8 cellular contexts compared by ENCODE assay signal in genomic region chr22:20083891-20084546, GRCh38. TPM values are rescaled to one million over a fixed set of nuclear protein-coding genes. Genes with fewer than 3 reads are reported as not detected.
DNase-seq lines count a peak whose midpoint lies in the region; ATAC-seq, FAIRE-seq and TF ChIP-seq lines count a peak whose summit lies in the region.
"Had no signal": no experiment of that assay in that cellular context is flagged by ENCODE, and none has a peak within 500 bp of the region (broad histone marks: within the 10 kb centered on the region; RNA-seq: fewer than 3 reads in every experiment).

No MANE protein-coding gene starts in this region.

- H3K36me3 ChIP-seq in CD4-positive, CD25-positive, alpha-beta regulatory T cell (ENCODE audit: control insufficient read depth, insufficient read depth, low read length), result peaks cover 35% of the 10 kb centered on the region
- H3K36me3 ChIP-seq in GM23338 (ENCODE audit: insufficient read depth) (peaks cover 21% of the 10 kb centered on the region), GM12878 (ENCODE audit: control insufficient read depth in 2 of 2, insufficient read depth in 2 of 2, low read length in 1 of 2) (peaks cover 11 to 17% of the 10 kb centered on the region in 2 experiments), neural cell (ENCODE audit: insufficient read depth, low read length) (peaks cover 3% of the 10 kb centered on the region)

- H3K27me3 ChIP-seq in CD4-positive, CD25-positive, alpha-beta regulatory T cell (ENCODE audit: control insufficient read depth, insufficient read depth, low read length), result no peaks in the 10 kb centered on the region
- H3K27me3 ChIP-seq in GM23338 (ENCODE audit: insufficient read depth) (no peaks in the 10 kb centered on the region), GM12878 (replicated peaks in 1 of 2; ENCODE audit: control insufficient read depth in 2 of 2, insufficient read depth in 2 of 2, low read length in 1 of 2) (no peaks in the 10 kb centered on the region), neural cell (ENCODE audit: insufficient read depth, low read depth, low read length) (no peaks in the 10 kb centered on the region)
- H3K27me3 ChIP-seq: brain microvascular endothelial cell had no signal

- RAD21 ChIA-PET in GM12878 (lab: Charles Lee; ENCODE audit: unreplicated experiment), result no interaction called here

- SMC1A ChIA-PET in GM12878 (lab: Charles Lee; ENCODE audit: uncharacterized antibody, unreplicated experiment), result no interaction called here

- H3K27me3 Mint-ChIP-seq in CD4-positive, CD25-positive, alpha-beta regulatory T cell, result no peaks in the 10 kb centered on the region
- peaks cover 37% of the 10 kb centered on the region for H3K27me3 Mint-ChIP-seq in GM23338 (ENCODE audit: insufficient read depth, low read depth, poor library complexity)

- H3K9ac ChIP-seq in GM12878 (ENCODE audit: control insufficient read depth, insufficient read depth, low read length) (no peak overlapping the region), neural cell (ENCODE audit: low read length) (no peak overlapping the region)

- peaks cover 4 to 69% (median 42%) of the 10 kb centered on the region in 4 donors for H3K4me1 Mint-ChIP-seq in CD4-positive, CD25-positive, alpha-beta regulatory T cell
- peaks cover 36% of the 10 kb centered on the region for H3K4me1 Mint-ChIP-seq in GM23338

- H3K9me3 ChIP-seq in CD4-positive, CD25-positive, alpha-beta regulatory T cell (ENCODE audit: control insufficient read depth in 2 of 2, low read length in 2 of 2), result no peaks in the 10 kb centered on the region
- H3K9me3 ChIP-seq in GM12878 (replicated peaks; ENCODE audit: control insufficient read depth, insufficient read depth, low read length) (no peaks in the 10 kb centered on the region), neural cell (ENCODE audit: low read length) (no peaks in the 10 kb centered on the region)

- no peak for TF ChIP-seq EP300 in GM12878 (IDR thresholded peaks at IDR 0.05; ENCODE audit: borderline replicate concordance in 1 of 2, control insufficient read depth in 1 of 2, low read depth in 2 of 2, low read length in 2 of 2)
- no peak for TF ChIP-seq EP300 in neural cell (conservative IDR thresholded peaks at IDR 0.05; ENCODE audit: poor library complexity, severe bottlenecking)

- no peak overlapping the region for H3K27ac ChIP-seq in CD4-positive, CD25-positive, alpha-beta regulatory T cell (ENCODE audit: insufficient read depth, low read length, poor library complexity, severe bottlenecking)
- H3K27ac ChIP-seq in GM23338 (ENCODE audit: low read depth), result 0 out of 2 replicates have a peak overlapping the region, but pooled peaks have one; percentile 79
- H3K27ac ChIP-seq in GM12878 (ENCODE audit: control insufficient read depth, insufficient read depth), result no peak overlapping the region
- no peak overlapping the region for H3K27ac ChIP-seq in neural cell (ENCODE audit: low read length)
- H3K27ac ChIP-seq: brain microvascular endothelial cell had no signal

- TF ChIP-seq POLR2A in GM12878 (IDR thresholded peaks at IDR 0.05; ENCODE audit: low read depth, low read length), result no peak

- POLR2A ChIA-PET in GM12878 (lab: Charles Lee), result interaction anchor here (0.8 kb wide), 1 partner anchor 33 kb away, joined by 3 read pairs; the partner anchor contains the start of gene TRMT2A

- peak overlapping the region; percentile 27 to 64 (median 44) for H3K27ac Mint-ChIP-seq in CD4-positive, CD25-positive, alpha-beta regulatory T cell
- peak overlapping the region; percentile 70; the same call in 1 of the 2 replicates for H3K27ac Mint-ChIP-seq in GM23338

- intact Hi-C loops in GM12878 (cut with micrococcal nuclease; ENCODE audit: unreplicated experiment), result no loop called here

- no peak for FAIRE-seq in GM12878 (lab: Jason Lieb, UNC)

- peak overlapping the region; percentile 43; the same call in 1 of the 2 replicates for H3K4me2 ChIP-seq in GM23338
- peak overlapping the region; percentile 22 for H3K4me2 ChIP-seq in GM12878 (ENCODE audit: control insufficient read depth, insufficient read depth)
- no peak overlapping the region for H3K4me2 ChIP-seq in neural cell (ENCODE audit: low read length)

- BruUV-seq in GM12878 (replicated peaks; lab: Mats Ljungman, UMichigan), result no TSS peak

- peak overlapping the region in 2 of 4 donors; percentile 38 to 65 for H3K4me3 Mint-ChIP-seq in CD4-positive, CD25-positive, alpha-beta regulatory T cell
- peak overlapping the region; percentile 11; the same call in 2 of the 3 replicates for H3K4me3 Mint-ChIP-seq in GM23338

- CTCF ChIA-PET in GM12878 (lab: Yijun Ruan, JAX), result interaction anchor here (1.1 to 1.2 kb wide), 2 partner anchors 16 to 119 kb away, joined by 3 read pairs; no protein-coding TSS in a partner anchor

- no peak for TF ChIP-seq RAD21 in GM12878 (IDR thresholded peaks at IDR 0.05; ENCODE audit: insufficient read depth, low read depth, low read length)
- TF ChIP-seq RAD21 in neural cell (conservative IDR thresholded peaks at IDR 0.05), result no peak

- H3F3A ChIP-seq in GM23338 (replicated peaks; ENCODE audit: low read depth) (peaks cover 29% of the 10 kb centered on the region), neural cell (ENCODE audit: insufficient read depth, low read length, poor library complexity, severe bottlenecking) (no peaks in the 10 kb centered on the region)

- H3K4me1 ChIP-seq in CD4-positive, CD25-positive, alpha-beta regulatory T cell (ENCODE audit: control insufficient read depth, insufficient read depth, low read length, poor library complexity, severe bottlenecking), result peaks cover 38% of the 10 kb centered on the region
- H3K4me1 ChIP-seq in GM23338 (ENCODE audit: insufficient read depth) (peaks cover 12% of the 10 kb centered on the region; the same call in 1 of the 2 replicates), GM12878 (ENCODE audit: control insufficient read depth, insufficient read depth, low read length) (peaks cover 8% of the 10 kb centered on the region)

- H3K9me3 Mint-ChIP-seq in CD4-positive, CD25-positive, alpha-beta regulatory T cell, result peaks cover 0 to 1% (median 0%) of the 10 kb centered on the region in 7 donors
- no peaks in the 10 kb centered on the region; the same call in 2 of the 3 replicates for H3K9me3 Mint-ChIP-seq in GM23338

- ATAC-seq in CD4-positive, CD25-positive, alpha-beta regulatory T cell (ENCODE audit: low read depth in 2 of 2), result no peak
- ATAC-seq in GM23338 (no peak), GM12878 (no peak), HG03460 (IDR thresholded peaks at IDR 0.05; ENCODE audit: unreplicated experiment) (no peak)

- in situ Hi-C loops in GM12878 (cut with MboI), result no loop called here

- no peak overlapping the region for H3K4me3 ChIP-seq in CD4-positive, CD25-positive, alpha-beta regulatory T cell (ENCODE audit: low read depth, low read length)
- no peak overlapping the region for H3K4me3 ChIP-seq in GM23338
- H3K4me3 ChIP-seq in GM12878, result peak overlapping the region; percentile 32; the same call in 1 of the 2 replicates
- peak overlapping the region; percentile 23 for H3K4me3 ChIP-seq in neural cell (ENCODE audit: low read length)

- 96% methylated on average over 10 of the region's 10 CpGs for WGBS in GM12878 (ENCODE audit: insufficient coverage, insufficient replicate concordance, low lambda C conversion rate, missing lambda C conversion rate)

- H3K79me2 ChIP-seq in GM23338 (replicated peaks; ENCODE audit: insufficient read depth), result peaks cover 82% of the 10 kb centered on the region
- peaks cover 57% of the 10 kb centered on the region for H3K79me2 ChIP-seq in GM12878 (ENCODE audit: control insufficient read depth, insufficient read depth, low read length)
- H3K79me2 ChIP-seq in neural cell (replicated peaks; ENCODE audit: insufficient read depth, low read length), result peaks cover 58% of the 10 kb centered on the region

- peaks cover 28% of the 10 kb centered on the region for H3K36me3 Mint-ChIP-seq in CD4-positive, CD25-positive, alpha-beta regulatory T cell
- H3K36me3 Mint-ChIP-seq in GM23338 (ENCODE audit: low read depth), result peaks cover 59% of the 10 kb centered on the region

- no peak for DNase-seq in CD4-positive, CD25-positive, alpha-beta regulatory T cell
- DNase-seq in GM23338 (ENCODE audit: low spot score), result no peak
- DNase-seq in GM12878 (ENCODE audit: low read depth, low spot score), result no peak
- DNase-seq in NCI-H128 (lab: John Stamatoyannopoulos, UW; ENCODE audit: unreplicated experiment), result no peak
- no peak for DNase-seq in kidney glomerular epithelial cell (lab: John Stamatoyannopoulos, UW)
- DNase-seq: brain microvascular endothelial cell had no signal

- no peaks in the 10 kb centered on the region for H3K9me2 ChIP-seq in GM23338 (ENCODE audit: insufficient read depth)
- no peaks in the 10 kb centered on the region for H3K9me2 ChIP-seq in neural cell (ENCODE audit: insufficient read depth, low read length)

- H2AFZ ChIP-seq in GM23338 (no peak overlapping the region), GM12878 (ENCODE audit: control insufficient read depth, low read depth, low read length) (no peak overlapping the region), neural cell (ENCODE audit: low read depth, low read length) (no peak overlapping the region)

- H4K20me1 ChIP-seq in GM23338 (replicated peaks; ENCODE audit: insufficient read depth) (peaks cover 57% of the 10 kb centered on the region), GM12878 (ENCODE audit: control insufficient read depth, insufficient read depth) (no peaks in the 10 kb centered on the region), neural cell (ENCODE audit: insufficient read depth) (peaks cover 23% of the 10 kb centered on the region)

- TF ChIP-seq CTCF in GM23338 (conservative IDR thresholded peaks at IDR 0.05; ENCODE audit: low read depth in 2 of 2) (no peak), GM12878 (IDR thresholded peaks at IDR 0.05 in 2 of 3, conservative IDR thresholded peaks at IDR 0.05 in 1 of 3; ENCODE audit: control insufficient read depth in 2 of 3, extremely low read depth in 1 of 3, insufficient read depth in 1 of 3, low read depth in 3 of 3, low read length in 3 of 3) (no peak), neural cell (IDR thresholded peaks at IDR 0.05; ENCODE audit: poor library complexity, severe bottlenecking) (no peak)

RNA-seq across cellular contexts. Expression of gene DGCR8, which starts 4.0 kb away (rescaled TPM):
- total RNA-seq in CD4-positive, CD25-positive, alpha-beta regulatory T cell, result 41.1 TPM
- polyA plus RNA-seq in CD4-positive, CD25-positive, alpha-beta regulatory T cell, result 1 to 10 TPM; 2.7 to 6.6 (median 4.5) TPM
- 41.6 and 48.9 TPM in 2 replicates for total RNA-seq in GM23338 (2014; rRNA removed; shearing (Covaris generic))
- polyA plus RNA-seq in GM23338 (2016; fragmentation: Nextera tagmentation; extraction: Ambion mirVana), result 11.4 and 12.2 TPM in 2 replicates
- 62.1 and 88.0 TPM in 2 replicates for total RNA-seq in GM12878 (2013; cell fraction: nucleolus; rRNA removed)
- 24.1 and 28.5 TPM in 2 replicates for total RNA-seq in GM12878 (2014; rRNA removed)
- 15.4 and 17.3 TPM in 2 replicates for total RNA-seq in GM12878 (2014; rRNA removed; fragmentation: Illumina TruSeq; extraction: Trizol)
- 33.0 and 35.1 TPM in 2 replicates for total RNA-seq in GM12878 (2021)
- polyA plus RNA-seq in GM12878 (2011; ENCODE audit: low read depth), result 10.6 TPM
- polyA plus RNA-seq in GM12878 (2011; rRNA removed), result 15.0 and 17.1 TPM in 2 replicates
- 18.7 and 20.5 TPM in 2 replicates for polyA plus RNA-seq in GM12878 (2011; cell fraction: cytosol; rRNA removed)
- 96.6 and 126 TPM in 2 replicates for polyA plus RNA-seq in GM12878 (2011; cell fraction: nucleus; rRNA removed)
- polyA plus RNA-seq in GM12878 (2012), result 13.6 and 18.8 TPM in 2 replicates
- 14.1 and 17.9 TPM in 2 replicates for polyA plus RNA-seq in GM12878 (2014; fragmentation: Illumina TruSeq; extraction: Trizol)
- 1 to 10 TPM; 1.2 to 2.5 TPM for polyA plus RNA-seq in GM12878 (2014; fragmentation: Nextera tagmentation; extraction: Ambion mirVana)
- polyA plus RNA-seq in GM12878 (2014; rRNA removed), result 27.8 and 29.7 TPM in 2 replicates
- 10 to 100 TPM; 12.9 to 16.9 TPM for polyA plus RNA-seq in GM12878 (2016; fragmentation: Nextera tagmentation; extraction: Ambion mirVana)
- 18.9 and 21.9 TPM in 2 replicates for polyA minus RNA-seq in GM12878 (2011; rRNA and poly(A)+ RNA removed)
- polyA minus RNA-seq in GM12878 (2011; cell fraction: cytosol; rRNA and poly(A)+ RNA removed), result 7.9 and 8.5 TPM in 2 replicates
- 18.7 and 34.8 TPM in 2 replicates for polyA minus RNA-seq in GM12878 (2011; cell fraction: nucleus; rRNA and poly(A)+ RNA removed)
- 48.9 and 52.3 TPM in 2 replicates for polyA plus RNA-seq in neural cell
- 37.2 and 37.7 TPM in 2 replicates for polyA minus RNA-seq in neural cell

RNA-seq across cellular contexts. Expression of gene RANBP1, which starts 31.9 kb away (rescaled TPM):
- 67.2 TPM for total RNA-seq in CD4-positive, CD25-positive, alpha-beta regulatory T cell
- 10 to 100 TPM; 80.7 to 93.9 (median 90.2) TPM for polyA plus RNA-seq in CD4-positive, CD25-positive, alpha-beta regulatory T cell
- total RNA-seq in GM23338 (2014; rRNA removed; shearing (Covaris generic)), result 987 and 1,206 TPM in 2 replicates
- polyA plus RNA-seq in GM23338 (2016; fragmentation: Nextera tagmentation; extraction: Ambion mirVana), result 988 and 1,014 TPM in 2 replicates
- 74.7 and 76.8 TPM in 2 replicates for total RNA-seq in GM12878 (2013; cell fraction: nucleolus; rRNA removed)
- total RNA-seq in GM12878 (2014; rRNA removed), result 415 and 441 TPM in 2 replicates
- 365 and 396 TPM in 2 replicates for total RNA-seq in GM12878 (2014; rRNA removed; fragmentation: Illumina TruSeq; extraction: Trizol)
- total RNA-seq in GM12878 (2021), result 378 and 379 TPM in 2 replicates
- polyA plus RNA-seq in GM12878 (2011; ENCODE audit: low read depth), result 113 TPM
- polyA plus RNA-seq in GM12878 (2011; rRNA removed), result 207 and 270 TPM in 2 replicates
- polyA plus RNA-seq in GM12878 (2011; cell fraction: cytosol; rRNA removed), result 417 and 421 TPM in 2 replicates
- 245 and 344 TPM in 2 replicates for polyA plus RNA-seq in GM12878 (2011; cell fraction: nucleus; rRNA removed)
- polyA plus RNA-seq in GM12878 (2012), result 160 and 180 TPM in 2 replicates
- polyA plus RNA-seq in GM12878 (2014; fragmentation: Illumina TruSeq; extraction: Trizol), result 301 and 393 TPM in 2 replicates
- 100 to 1,000 TPM in 1 of 2 experiments, 10 to 100 TPM in 1; 55.3 to 137 TPM for polyA plus RNA-seq in GM12878 (2014; fragmentation: Nextera tagmentation; extraction: Ambion mirVana)
- polyA plus RNA-seq in GM12878 (2014; rRNA removed), result 512 and 514 TPM in 2 replicates
- 100 to 1,000 TPM; 800 to 808 TPM for polyA plus RNA-seq in GM12878 (2016; fragmentation: Nextera tagmentation; extraction: Ambion mirVana)
- 168 and 187 TPM in 2 replicates for polyA minus RNA-seq in GM12878 (2011; rRNA and poly(A)+ RNA removed)
- polyA minus RNA-seq in GM12878 (2011; cell fraction: cytosol; rRNA and poly(A)+ RNA removed), result 103 and 116 TPM in 2 replicates
- polyA minus RNA-seq in GM12878 (2011; cell fraction: nucleus; rRNA and poly(A)+ RNA removed), result 36.8 and 71.0 TPM in 2 replicates
- polyA plus RNA-seq in neural cell, result 341 and 360 TPM in 2 replicates
- 159 and 183 TPM in 2 replicates for polyA minus RNA-seq in neural cell

RNA-seq across cellular contexts. Expression of gene TRMT2A, which starts 33.0 kb away (rescaled TPM):
- total RNA-seq in CD4-positive, CD25-positive, alpha-beta regulatory T cell, result 75.2 TPM
- 10 to 100 TPM; 24.5 to 30.2 (median 28.1) TPM for polyA plus RNA-seq in CD4-positive, CD25-positive, alpha-beta regulatory T cell
- total RNA-seq in GM23338 (2014; rRNA removed; shearing (Covaris generic)), result 56.4 and 61.3 TPM in 2 replicates
- polyA plus RNA-seq in GM23338 (2016; fragmentation: Nextera tagmentation; extraction: Ambion mirVana) (41.3 and 42.9 TPM in 2 replicates), GM12878 (2011; rRNA removed) (12.5 and 22.9 TPM in 2 replicates), GM12878 (2014; fragmentation: Illumina TruSeq; extraction: Trizol) (10.6 and 30.7 TPM in 2 replicates), GM12878 (2014; fragmentation: Nextera tagmentation; extraction: Ambion mirVana) (1 to 10 TPM in 1 of 2 experiments, under 1 TPM in 1; 0.29 to 4.8 TPM), GM12878 (2014; rRNA removed) (97.0 and 114 TPM in 2 replicates), GM12878 (2016; fragmentation: Nextera tagmentation; extraction: Ambion mirVana) (10 to 100 TPM; 71.7 to 87.3 TPM), neural cell (96.7 and 103 TPM in 2 replicates)
- 84.7 and 99.7 TPM in 2 replicates for total RNA-seq in GM12878 (2013; cell fraction: nucleolus; rRNA removed)
- total RNA-seq in GM12878 (2014; rRNA removed) (81.0 and 88.7 TPM in 2 replicates), GM12878 (2014; rRNA removed; fragmentation: Illumina TruSeq; extraction: Trizol) (38.3 and 44.1 TPM in 2 replicates), GM12878 (2021) (81.2 and 94.6 TPM in 2 replicates)
- polyA plus RNA-seq in GM12878 (2011; ENCODE audit: low read depth), result 49.3 TPM
- polyA plus RNA-seq in GM12878 (2011; cell fraction: cytosol; rRNA removed), result 36.7 and 60.9 TPM in 2 replicates
- 293 and 316 TPM in 2 replicates for polyA plus RNA-seq in GM12878 (2011; cell fraction: nucleus; rRNA removed)
- 56.3 and 73.5 TPM in 2 replicates for polyA plus RNA-seq in GM12878 (2012)
- polyA minus RNA-seq in GM12878 (2011; rRNA and poly(A)+ RNA removed), result 28.7 and 53.2 TPM in 2 replicates
- 24.7 and 24.9 TPM in 2 replicates for polyA minus RNA-seq in GM12878 (2011; cell fraction: cytosol; rRNA and poly(A)+ RNA removed)
- polyA minus RNA-seq in GM12878 (2011; cell fraction: nucleus; rRNA and poly(A)+ RNA removed), result 62.1 and 105 TPM in 2 replicates
- 39.4 and 42.6 TPM in 2 replicates for polyA minus RNA-seq in neural cell

RNA-seq across cellular contexts. Expression of gene ZDHHC8, which starts 47.6 kb away (rescaled TPM):
- 76.7 TPM for total RNA-seq in CD4-positive, CD25-positive, alpha-beta regulatory T cell
- polyA plus RNA-seq in CD4-positive, CD25-positive, alpha-beta regulatory T cell, result 1 to 10 TPM; 1.2 to 4.3 (median 1.6) TPM
- 26.1 and 47.6 TPM in 2 replicates for total RNA-seq in GM23338 (2014; rRNA removed; shearing (Covaris generic))
- polyA plus RNA-seq in GM23338 (2016; fragmentation: Nextera tagmentation; extraction: Ambion mirVana) (13.7 and 22.1 TPM in 2 replicates), GM12878 (2011; rRNA removed) (4.2 and 6.7 TPM in 2 replicates), GM12878 (2014; fragmentation: Illumina TruSeq; extraction: Trizol) (4.5 and 9.4 TPM in 2 replicates), GM12878 (2014; fragmentation: Nextera tagmentation; extraction: Ambion mirVana) (under 1 TPM; 0.03 to 0.13 TPM), GM12878 (2014; rRNA removed) (42.4 and 48.7 TPM in 2 replicates), GM12878 (2016; fragmentation: Nextera tagmentation; extraction: Ambion mirVana) (1 to 10 TPM; 2.2 to 2.6 TPM), neural cell (4.5 and 11.4 TPM in 2 replicates)
- 17.6 and 19.0 TPM in 2 replicates for total RNA-seq in GM12878 (2013; cell fraction: nucleolus; rRNA removed)
- total RNA-seq in GM12878 (2014; rRNA removed) (8.8 and 11.7 TPM in 2 replicates), GM12878 (2014; rRNA removed; fragmentation: Illumina TruSeq; extraction: Trizol) (3.9 and 4.7 TPM in 2 replicates), GM12878 (2021) (42.1 and 46.3 TPM in 2 replicates)
- polyA plus RNA-seq in GM12878 (2011; ENCODE audit: low read depth), result 4.9 TPM
- 10.4 and 14.3 TPM in 2 replicates for polyA plus RNA-seq in GM12878 (2011; cell fraction: cytosol; rRNA removed)
- polyA plus RNA-seq in GM12878 (2011; cell fraction: nucleus; rRNA removed), result 150 and 193 TPM in 2 replicates
- polyA plus RNA-seq in GM12878 (2012), result 18.1 and 18.5 TPM in 2 replicates
- 3.5 and 8.1 TPM in 2 replicates for polyA minus RNA-seq in GM12878 (2011; rRNA and poly(A)+ RNA removed)
- polyA minus RNA-seq in GM12878 (2011; cell fraction: cytosol; rRNA and poly(A)+ RNA removed), result 4.3 and 6.0 TPM in 2 replicates
- polyA minus RNA-seq in GM12878 (2011; cell fraction: nucleus; rRNA and poly(A)+ RNA removed), result 8.5 and 10.9 TPM in 2 replicates
- polyA minus RNA-seq in neural cell, result 5.6 and 7.3 TPM in 2 replicates

Comparison
In these comparisons a context has a peak if more than half of its experiments do, and no peak if none do; other contexts are left out.
1. H3K4me3 ChIP-seq: peak in GM12878 (single experiment) and neural cell (single experiment); none in CD4-positive, CD25-positive, alpha-beta regulatory T cell (single experiment) and GM23338 (single experiment).